ENCODE assay signal across 8 cellular contexts in the genomic region with DNA sequence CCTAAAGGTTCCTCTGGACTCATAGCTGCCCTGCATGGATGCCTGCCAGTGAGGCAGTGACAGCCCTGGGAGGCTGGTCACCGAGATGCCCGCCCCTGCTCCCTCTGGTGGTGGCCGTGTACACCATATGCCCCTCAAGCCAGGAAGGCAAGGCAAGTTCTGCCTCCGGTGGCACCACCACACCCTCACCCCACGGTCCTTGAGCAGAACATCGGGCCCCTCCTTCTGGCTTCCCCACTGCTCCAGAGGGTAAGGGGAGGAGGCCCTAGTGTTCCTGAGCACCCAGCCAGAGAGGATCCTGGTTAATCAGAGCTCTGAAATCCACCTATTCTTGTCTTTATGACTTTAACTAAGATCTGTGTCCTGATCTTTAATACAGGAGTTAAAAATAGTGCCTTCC. TPM values are rescaled to one million over a fixed set of nuclear protein-coding genes. Genes with fewer than 3 reads are reported as not detected.
DNase-seq lines count a peak whose midpoint lies in the region; ATAC-seq and TF ChIP-seq lines count a peak whose summit lies in the region.

No MANE protein-coding gene starts in this region.

- no peaks in the 10 kb centered on the region for H3K9me3 Mint-ChIP-seq in natural killer cell

- no peaks in the 10 kb centered on the region for H3K36me3 Mint-ChIP-seq in natural killer cell

- peaks cover 0 to 7% of the 10 kb centered on the region in 2 donors for H3K4me1 Mint-ChIP-seq in natural killer cell

- H3K27me3 Mint-ChIP-seq in natural killer cell (ENCODE audit: low read depth in 2 of 2): no peaks in the 10 kb centered on the region

- no peaks in the 10 kb centered on the region for H3K36me3 ChIP-seq in SU-DHL-6 (ENCODE audit: low read length)

- H3F3A ChIP-seq in SU-DHL-6 (ENCODE audit: insufficient read depth): no peaks in the 10 kb centered on the region

- H4K20me1 ChIP-seq in SU-DHL-6 (ENCODE audit: low read depth, low read length): no peaks in the 10 kb centered on the region

- H3K9me2 ChIP-seq in SU-DHL-6 (replicated peaks; ENCODE audit: insufficient read depth, low read length): no peaks in the 10 kb centered on the region

- no peak overlapping the region for H3K9ac ChIP-seq in SU-DHL-6 (ENCODE audit: low read length)

- TF ChIP-seq CTCF in SU-DHL-6 (IDR thresholded peaks at IDR 0.05; ENCODE audit: insufficient read depth, low read length, poor library complexity, severe bottlenecking): peak; percentile 85
- TF ChIP-seq CTCF in natural killer cell (IDR thresholded peaks at IDR 0.05): peak; percentile 62

- peak; percentile 67 for DNase-seq in stimulated activated CD4-positive, alpha-beta T cell treated with anti-CD3 and anti-CD28 coated beads, Interleukin-4, amount 100 ng/mL, for 24 hours
- no peak for DNase-seq in stimulated activated CD4-positive, alpha-beta T cell treated with anti-CD3 and anti-CD28 coated beads, Interleukin-4, amount 100 ng/mL, for 1 hour
- DNase-seq in cerebellum (ENCODE audit: low spot score): peak; percentile 71
- peak; percentile 67 for DNase-seq in natural killer cell
- no peak for DNase-seq in HCEC 1CT
- no peak for DNase-seq in NOMO-1 treated with DMSO at 0.1 percent for 48 hours (lab: John Stamatoyannopoulos, UW; ENCODE audit: unreplicated experiment)

- H3K79me2 ChIP-seq in SU-DHL-6 (ENCODE audit: insufficient read depth, low read length): no peaks in the 10 kb centered on the region

- no peak overlapping the region for H2AFZ ChIP-seq in SU-DHL-6 (ENCODE audit: low read depth, low read length, severe bottlenecking)

- ATAC-seq in HG02981 (IDR thresholded peaks at IDR 0.05; ENCODE audit: unreplicated experiment): peak; percentile 84
- peak; percentile 82 to 97 (median 96) for ATAC-seq in natural killer cell

- no peak overlapping the region for H3K4me3 ChIP-seq in SU-DHL-6 (ENCODE audit: insufficient read depth, low read length, poor library complexity, severe bottlenecking)

- peak overlapping the region in 1 of 2 donors; percentile 53 for H3K27ac Mint-ChIP-seq in natural killer cell

- H3K27me3 ChIP-seq in SU-DHL-6 (ENCODE audit: low read length): no peaks in the 10 kb centered on the region

- no peaks in the 10 kb centered on the region for H3K9me3 ChIP-seq in SU-DHL-6 (ENCODE audit: insufficient read depth, low read length)

- no peak overlapping the region for H3K4me2 ChIP-seq in SU-DHL-6 (ENCODE audit: low read depth, low read length, poor library complexity, severe bottlenecking)

- H3K4me3 Mint-ChIP-seq in natural killer cell: no peak overlapping the region

- no peak overlapping the region for H3K27ac ChIP-seq in SU-DHL-6 (ENCODE audit: low read depth, low read length)

- intact Hi-C loops in natural killer cell (cut with micrococcal nuclease): loop anchor here (1.0 kb wide), 1 partner anchor 106 kb away; no protein-coding TSS in a partner anchor

RNA-seq across cellular contexts. Expression of gene S100A14, which starts 1.6 kb away (rescaled TPM):
- total RNA-seq in cerebellum (not detected), natural killer cell (not detected)

RNA-seq across cellular contexts. Expression of gene S100A16, which starts 4.7 kb away (rescaled TPM):
- total RNA-seq in cerebellum: 18.1 TPM
- not detected for total RNA-seq in natural killer cell

RNA-seq across cellular contexts. Expression of gene S100A13, which starts 9.6 kb away (rescaled TPM):
- total RNA-seq in cerebellum (5.0 TPM), natural killer cell (1 to 10 TPM; 4.0 to 5.8 (median 4.1) TPM)

RNA-seq across cellular contexts. Expression of gene S100A1, which starts 10.6 kb away (rescaled TPM):
- total RNA-seq in cerebellum: 1.5 TPM
- not detected for total RNA-seq in natural killer cell

RNA-seq across cellular contexts. Expression of gene CHTOP, which starts 16.2 kb away (rescaled TPM):
- total RNA-seq in cerebellum (87.8 TPM), natural killer cell (100 to 1,000 TPM in 2 of 3 donors, 10 to 100 TPM in 1; 94.7 to 110 (median 106) TPM)

Comparison
In these comparisons a context has a peak if more than half of its experiments do, and no peak if none do; other contexts are left out.
1. DNase-seq: peak in stimulated activated CD4-positive, alpha-beta T cell treated with anti-CD3 and anti-CD28 coated beads, Interleukin-4, amount 100 ng/mL, for 24 hours (single experiment), cerebellum (single experiment) and natural killer cell (single experiment); none in stimulated activated CD4-positive, alpha-beta T cell treated with anti-CD3 and anti-CD28 coated beads, Interleukin-4, amount 100 ng/mL, for 1 hour (single experiment), HCEC 1CT (single experiment) and NOMO-1 treated with DMSO at 0.1 percent for 48 hours (single experiment).
2. RNA of gene S100A16, which starts 4.7 kb away (total RNA-seq): 18.1 TPM in cerebellum (single experiment); not detected in natural killer cell; every median in the first group is over 10 times any median in the second.